Comparison of ENCODE assay signal across 28 cellular contexts in genomic region chr3:37480003-37480402, GRCh38.
"Had no signal": no experiment of that assay in that cellular context is flagged by ENCODE, and none has a peak within 500 bp of the region (broad histone marks: within the 10 kb centered on the region; RNA-seq: fewer than 3 reads in every experiment).

No MANE protein-coding gene starts in this region.

- H3K27ac ChIP-seq: brain microvascular endothelial cell, esophagus squamous epithelium, hepatocyte, prostate gland, skin epidermis, tibial nerve, uterus had no signal

- ATAC-seq: activated naive CD8-positive, alpha-beta T cell treated with anti-CD3 and anti-CD28 coated beads, Interleukin-2, amount 50 U/mL, for 24 hours; left colon; right cardiac atrium had no signal

- H3K27ac Mint-ChIP-seq: activated naive CD4-positive, alpha-beta T cell treated with anti-CD3 and anti-CD28 coated beads, Interleukin-2, amount 10 ng/mL, durations not matched to agents 7 days and 5 days; activated naive CD8-positive, alpha-beta T cell treated with anti-CD3 and anti-CD28 coated beads, Interleukin-2, amount 50 U/mL, for 24 hours; dendritic cell treated with granulocyte-macrophage colony-stimulating factor and Interleukin-4, amounts not matched to agents 40 ng/mL and 50 ng/mL, for 4 days; mesothelial cell of epicardium; nephron progenitor cell; stimulated activated naive CD8-positive, alpha-beta T cell treated with anti-CD3 and anti-CD28 coated beads, Interleukin-15, Interleukin-2, amounts not matched to agents 100 ng/mL and 50 ng/mL, for 24 hours; T-helper 1 cell treated with Interleukin-12 subunit alpha and Interleukin-12 subunit beta and Interleukin-4 antibody, amounts not matched to agents 30 μg/mL and 1 μg/mL, for 36 hours had no signal

- H3K9me3 Mint-ChIP-seq: activated naive CD4-positive, alpha-beta T cell treated with anti-CD3 and anti-CD28 coated beads, Interleukin-2, amount 10 ng/mL, durations not matched to agents 7 days and 5 days; activated naive CD8-positive, alpha-beta T cell treated with anti-CD3 and anti-CD28 coated beads, Interleukin-2, amount 50 U/mL, for 24 hours; dendritic cell treated with granulocyte-macrophage colony-stimulating factor and Interleukin-4, amounts not matched to agents 40 ng/mL and 50 ng/mL, for 4 days; mesothelial cell of epicardium; nephron progenitor cell; stimulated activated naive CD8-positive, alpha-beta T cell treated with anti-CD3 and anti-CD28 coated beads, Interleukin-15, Interleukin-2, amounts not matched to agents 100 ng/mL and 50 ng/mL, for 24 hours; T-helper 1 cell treated with Interleukin-12 subunit alpha and Interleukin-12 subunit beta and Interleukin-4 antibody, amounts not matched to agents 30 μg/mL and 1 μg/mL, for 36 hours had no signal

- H3K4me1 ChIP-seq: prostate gland, uterus had no signal

- DNase-seq: activated CD4-positive, alpha-beta T cell treated with anti-CD3 and anti-CD28 coated beads, Interleukin-2, amount 50 U/mL, for 1 hour; activated CD4-positive, CD25-positive, alpha-beta regulatory T cell treated with anti-CD3 and anti-CD28 coated beads, Interleukin-2, amount 50 U/mL, for 72 hours; activated CD8-positive, alpha-beta memory T cell treated with anti-CD3 and anti-CD28 coated beads for 24 hours; activated CD8-positive, alpha-beta memory T cell treated with anti-CD3 and anti-CD28 coated beads, Interleukin-2, amount 50 U/mL, for 48 hours; activated effector memory CD4-positive, alpha-beta T cell treated with Interleukin-2 at 50 U/mL for 16 hours; activated naive CD4-positive, alpha-beta T cell treated with anti-CD3 and anti-CD28 coated beads, Interleukin-2, amount 10 ng/mL, durations not matched to agents 7 days and 5 days; activated naive CD8-positive, alpha-beta T cell treated with anti-CD3 and anti-CD28 coated beads, Interleukin-2, amount 50 U/mL, for 24 hours; activated T-cell treated with anti-CD3 and anti-CD28 coated beads, Interleukin-2, amount 50 U/mL, for 48 hours; aorta; brain microvascular endothelial cell; cerebellar nuclear complex; effector memory CD4-positive, alpha-beta T cell; esophagus squamous epithelium; left colon; nephron progenitor cell; uterus had no signal

- H3K27me3 ChIP-seq: esophagus squamous epithelium, hepatocyte, tibial nerve, uterus had no signal

- H3K36me3 Mint-ChIP-seq: activated naive CD4-positive, alpha-beta T cell treated with anti-CD3 and anti-CD28 coated beads, Interleukin-2, amount 10 ng/mL, durations not matched to agents 7 days and 5 days had no signal

- H3K79me2 ChIP-seq: hepatocyte had no signal

- H3K36me3 ChIP-seq: brain microvascular endothelial cell, esophagus squamous epithelium, prostate gland, uterus had no signal

- H3K4me3 ChIP-seq: esophagus squamous epithelium, hepatocyte, lung, prostate gland, skin epidermis, tibial nerve, uterus had no signal

- H3K4me1 Mint-ChIP-seq: activated naive CD4-positive, alpha-beta T cell treated with anti-CD3 and anti-CD28 coated beads, Interleukin-2, amount 10 ng/mL, durations not matched to agents 7 days and 5 days; activated naive CD8-positive, alpha-beta T cell treated with anti-CD3 and anti-CD28 coated beads, Interleukin-2, amount 50 U/mL, for 24 hours had no signal

- H3K4me2 ChIP-seq: hepatocyte had no signal

- H3K4me3 Mint-ChIP-seq: activated naive CD4-positive, alpha-beta T cell treated with anti-CD3 and anti-CD28 coated beads, Interleukin-2, amount 10 ng/mL, durations not matched to agents 7 days and 5 days; activated naive CD8-positive, alpha-beta T cell treated with anti-CD3 and anti-CD28 coated beads, Interleukin-2, amount 50 U/mL, for 24 hours; dendritic cell treated with granulocyte-macrophage colony-stimulating factor and Interleukin-4, amounts not matched to agents 40 ng/mL and 50 ng/mL, for 4 days; mesothelial cell of epicardium; nephron progenitor cell; stimulated activated naive CD8-positive, alpha-beta T cell treated with anti-CD3 and anti-CD28 coated beads, Interleukin-15, Interleukin-2, amounts not matched to agents 100 ng/mL and 50 ng/mL, for 24 hours; T-helper 1 cell treated with Interleukin-12 subunit alpha and Interleukin-12 subunit beta and Interleukin-4 antibody, amounts not matched to agents 30 μg/mL and 1 μg/mL, for 36 hours had no signal

- H3K9me3 ChIP-seq: esophagus squamous epithelium, prostate gland, tibial nerve, uterus had no signal

- FAIRE-seq: endothelial cell of umbilical vein, islet of Langerhans had no signal

- H2AFZ ChIP-seq: hepatocyte had no signal
